29 cellular contexts compared by ENCODE assay signal in the genomic region with DNA sequence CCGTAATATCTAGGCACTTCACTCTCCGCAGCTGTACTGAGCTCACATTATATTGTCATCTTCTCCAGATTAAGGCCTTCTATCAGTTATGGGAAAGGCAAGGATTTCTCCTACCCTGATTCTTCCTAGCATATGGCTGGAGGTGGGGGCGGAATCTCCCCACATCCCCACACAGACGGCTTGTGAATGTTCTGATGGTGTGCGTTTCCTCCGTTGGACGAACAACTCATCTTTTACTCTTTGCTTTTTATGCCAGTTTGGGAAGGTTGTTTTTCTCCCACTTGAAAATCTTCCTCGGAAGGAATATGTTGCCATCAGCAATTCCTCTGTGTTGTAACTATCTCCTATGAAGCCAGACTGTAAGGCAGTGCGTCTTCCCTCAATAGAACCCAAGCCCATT.
"Had no signal": no experiment of that assay in that cellular context is flagged by ENCODE, and none has a peak within 500 bp of the region (broad histone marks: within the 10 kb centered on the region; RNA-seq: fewer than 3 reads in every experiment).

No MANE protein-coding gene starts in this region.

- H3K9me3 Mint-ChIP-seq: effector memory CD8-positive, alpha-beta T cell; memory B cell; naive thymus-derived CD4-positive, alpha-beta T cell; nephron; neural progenitor cell; stimulated activated naive CD8-positive, alpha-beta T cell treated with anti-CD3 and anti-CD28 coated beads, Interleukin-15, amount 100 ng/mL, for 72 hours had no signal

- H3K27me3 Mint-ChIP-seq: stimulated activated naive CD8-positive, alpha-beta T cell treated with anti-CD3 and anti-CD28 coated beads, Interleukin-15, amount 100 ng/mL, for 72 hours had no signal

- H3K9me3 ChIP-seq: esophagus squamous epithelium, right lobe of liver, thoracic aorta, tibial nerve, upper lobe of right lung, uterus had no signal

- H3K27me3 ChIP-seq: esophagus squamous epithelium, neural progenitor cell, right lobe of liver, tibial nerve, upper lobe of right lung, uterus had no signal

- H3K4me1 ChIP-seq: parathyroid adenoma, right lobe of liver had no signal

- ATAC-seq: effector memory CD8-positive, alpha-beta T cell; left lobe of liver; naive thymus-derived CD4-positive, alpha-beta T cell; right lobe of liver; stimulated activated naive CD8-positive, alpha-beta T cell treated with anti-CD3 and anti-CD28 coated beads, Interleukin-15, amount 100 ng/mL, for 72 hours; upper lobe of right lung had no signal

- H3K36me3 ChIP-seq: esophagus squamous epithelium, neural progenitor cell, right lobe of liver, thoracic aorta, tibial nerve, upper lobe of right lung, uterus had no signal

- FAIRE-seq: endometrium, kidney, small intestine had no signal

- H3K4me3 ChIP-seq: esophagus squamous epithelium, lung, neural progenitor cell, right lobe of liver, thoracic aorta, tibial nerve, upper lobe of right lung, uterus had no signal

- H3K27ac ChIP-seq: esophagus squamous epithelium, neural progenitor cell, parathyroid adenoma, right lobe of liver, thoracic aorta, upper lobe of right lung, uterus had no signal

- H3K4me3 Mint-ChIP-seq: effector memory CD8-positive, alpha-beta T cell; immature natural killer cell; memory B cell; naive thymus-derived CD4-positive, alpha-beta T cell; nephron; neural progenitor cell; stimulated activated naive CD8-positive, alpha-beta T cell treated with anti-CD3 and anti-CD28 coated beads, Interleukin-15, amount 100 ng/mL, for 72 hours had no signal

- H3K9ac ChIP-seq: neural progenitor cell, parathyroid adenoma had no signal

- H3K27ac Mint-ChIP-seq: effector memory CD8-positive, alpha-beta T cell; immature natural killer cell; memory B cell; naive thymus-derived CD4-positive, alpha-beta T cell; neural progenitor cell; progenitor cell of endocrine pancreas; stimulated activated naive CD8-positive, alpha-beta T cell treated with anti-CD3 and anti-CD28 coated beads, Interleukin-15, amount 100 ng/mL, for 72 hours had no signal

- H2AFZ ChIP-seq: neural progenitor cell, parathyroid adenoma had no signal

- H3K4me2 ChIP-seq: neural progenitor cell had no signal

- H3K36me3 Mint-ChIP-seq: immature natural killer cell had no signal

- DNase-seq: cortex of kidney; effector memory CD8-positive, alpha-beta T cell; erythroblast; esophagus squamous epithelium; foreskin melanocyte; immature natural killer cell; kidney; midbrain; naive thymus-derived CD4-positive, alpha-beta T cell; small intestine; stimulated activated CD4-positive, alpha-beta T cell treated with anti-CD3 and anti-CD28 coated beads, Interleukin-12 subunit alpha, Interleukin-12 subunit beta, amount 100 ng/mL, for 4 hours; stimulated activated CD4-positive, alpha-beta T cell treated with anti-CD3 and anti-CD28 coated beads, Interleukin-1b, Interleukin-23, amount 100 ng/mL, for 48 hours; stimulated activated CD4-positive, alpha-beta T cell treated with anti-CD3 and anti-CD28 coated beads, Interleukin-4, amount 100 ng/mL, for 1 hour; stimulated activated CD8-positive, alpha-beta memory T cell treated with anti-CD3 and anti-CD28 coated beads, Interleukin-4, amount 100 ng/mL, for 48 hours; stimulated activated naive CD4-positive, alpha-beta T cell; stimulated activated naive CD8-positive, alpha-beta T cell treated with anti-CD3 and anti-CD28 coated beads, Interleukin-15, amount 100 ng/mL, for 72 hours; upper lobe of right lung; uterus had no signal
